In genomic region chr4:185031611-185032010, GRCh38 we compare ENCODE assay signal across 4 cellular contexts. TPM values are rescaled to one million over a fixed set of nuclear protein-coding genes. Genes with fewer than 3 reads are reported as not detected.
"Had no signal": no experiment of that assay in that cellular context is flagged by ENCODE, and none has a peak within 500 bp of the region (broad histone marks: within the 10 kb centered on the region; RNA-seq: fewer than 3 reads in every experiment).

No MANE protein-coding gene starts in this region.

- ATAC-seq: GM12878 had no signal

- DNase-seq: GDM1, GF-D8 had no signal

- H3K4me3 ChIP-seq: GM12878 had no signal

RNA-seq across cellular contexts. Expression of gene HELT, which starts 13.3 kb away (rescaled TPM):
- total RNA-seq: G401, GM12878 had no signal
- polyA plus RNA-seq: GM12878 had no signal
